Comparison of ENCODE assay signal across 8 cellular contexts in the genomic region with DNA sequence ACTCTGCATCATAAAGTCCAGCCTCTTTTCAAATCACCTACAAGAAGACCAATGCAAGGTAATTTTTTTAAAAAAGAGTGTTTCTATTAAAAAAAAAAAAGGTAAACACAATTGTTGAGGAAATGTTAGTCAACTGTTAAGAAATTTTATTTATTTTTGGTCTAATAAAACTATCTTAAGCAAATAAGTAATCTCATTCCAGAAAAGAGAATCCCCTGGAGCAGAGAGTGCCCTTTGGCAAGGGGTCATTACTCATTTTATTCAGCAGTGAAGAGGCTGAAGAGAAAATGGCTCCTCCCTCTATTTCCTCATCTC.
DNase-seq lines count a peak whose midpoint lies in the region; ATAC-seq and TF ChIP-seq lines count a peak whose summit lies in the region.

No MANE protein-coding gene starts in this region.

- POLR2A ChIA-PET in activated CD4-positive, alpha-beta T cell treated with anti-CD3 and anti-CD28 coated beads for 36 hours (lab: Charles Lee), result interaction anchor here (0.7 to 1.7 kb wide), 8 partner anchors 8 to 304 kb away, joined by 3 to 6 read pairs (median 4); partner anchors contain the start of gene CYCS

- CTCF ChIA-PET in activated CD4-positive, alpha-beta T cell treated with anti-CD3 and anti-CD28 coated beads for 36 hours (lab: Charles Lee), result interaction anchor here (0.6 to 3.9 kb wide), 44 partner anchors 8 to 1274 kb away, joined by 3 to 57 read pairs (median 5); partner anchors contain the start of genes CYCS and OSBPL3

- no peak for TF ChIP-seq CTCF in neural progenitor cell (IDR thresholded peaks at IDR 0.05)

- no peak overlapping the region for H3K4me2 ChIP-seq in neural progenitor cell

- H3K27ac ChIP-seq in neural progenitor cell, result no peak overlapping the region

- no peak overlapping the region for H2AFZ ChIP-seq in neural progenitor cell (replicated peaks)

- intact Hi-C loops in activated CD4-positive, alpha-beta T cell treated with anti-CD3 and anti-CD28 coated beads for 36 hours (cut with DNase I, micrococcal nuclease), result loop anchor here (1.0 to 2.0 kb wide), 16 partner anchors 46 to 305 kb away; partner anchors contain the start of genes OSBPL3 (in 2 of the 2), CYCS (in 1 of the 2) and PALS2 (in 1 of the 2)
- intact Hi-C loops in dendritic cell treated with granulocyte-macrophage colony-stimulating factor and Interleukin-4, amounts not matched to agents 40 ng/mL and 50 ng/mL, for 4 days (cut with micrococcal nuclease), result loop anchor here (1.0 to 5.0 kb wide), 4 partner anchors 9 to 250 kb away; partner anchors contain the start of gene OSBPL3

- H3K4me3 ChIP-seq in neural progenitor cell, result no peak overlapping the region

- no peak for DNase-seq in activated CD4-positive, alpha-beta T cell treated with anti-CD3 and anti-CD28 coated beads for 36 hours
- no peak for DNase-seq in activated CD4-positive, alpha-beta T cell treated with anti-CD3 and anti-CD28 coated beads, Interleukin-2, amount 50 U/mL, for 4 hours
- DNase-seq in NCI-H748 treated with DMSO at 0.1 percent for 48 hours (lab: John Stamatoyannopoulos, UW) (peak; percentile 40), neural progenitor cell (ENCODE audit: low spot score) (no peak), midbrain (lab: John Stamatoyannopoulos, UW) (no peak)
- no peak for DNase-seq in stimulated activated naive B cell treated with anti-CD40 and anti-IgM and Interleukin-4, amounts not matched to agents 10 μg/mL and 1 μg/mL and 100 μg/mL, for 72 hours

- no peak for ATAC-seq in activated CD4-positive, alpha-beta T cell treated with anti-CD3 and anti-CD28 coated beads for 36 hours
- ATAC-seq in stimulated activated naive B cell treated with anti-CD40 and anti-IgM and Interleukin-4, amounts not matched to agents 10 μg/mL and 1 μg/mL and 100 μg/mL, for 72 hours (replicated peaks), result no peak
- no peak for ATAC-seq in GM21515 (IDR thresholded peaks at IDR 0.05; ENCODE audit: unreplicated experiment)

- no peaks in the 10 kb centered on the region for H3K27me3 ChIP-seq in neural progenitor cell

- H3K79me2 ChIP-seq in neural progenitor cell (ENCODE audit: low read depth), result no peaks in the 10 kb centered on the region

- peaks cover 49% of the 10 kb centered on the region for H3K4me1 Mint-ChIP-seq in activated CD4-positive, alpha-beta T cell treated with anti-CD3 and anti-CD28 coated beads for 36 hours
- H3K4me1 Mint-ChIP-seq in dendritic cell treated with granulocyte-macrophage colony-stimulating factor and Interleukin-4, amounts not matched to agents 40 ng/mL and 50 ng/mL, for 4 days (ENCODE audit: low read depth), result peaks cover 31% of the 10 kb centered on the region
- H3K4me1 Mint-ChIP-seq in stimulated activated naive B cell treated with anti-CD40 and anti-IgM and Interleukin-4, amounts not matched to agents 10 μg/mL and 1 μg/mL and 100 μg/mL, for 72 hours, result peaks cover 24 to 35% of the 10 kb centered on the region in 2 donors
- H3K4me1 Mint-ChIP-seq in neural progenitor cell, result peaks cover 16% of the 10 kb centered on the region

- H3K9me3 Mint-ChIP-seq in activated CD4-positive, alpha-beta T cell treated with anti-CD3 and anti-CD28 coated beads for 36 hours (ENCODE audit: low read depth), result no peaks in the 10 kb centered on the region
- H3K9me3 Mint-ChIP-seq in dendritic cell treated with granulocyte-macrophage colony-stimulating factor and Interleukin-4, amounts not matched to agents 40 ng/mL and 50 ng/mL, for 4 days, result no peaks in the 10 kb centered on the region
- H3K9me3 Mint-ChIP-seq in stimulated activated naive B cell treated with anti-CD40 and anti-IgM and Interleukin-4, amounts not matched to agents 10 μg/mL and 1 μg/mL and 100 μg/mL, for 72 hours, result no peaks in the 10 kb centered on the region
- H3K9me3 Mint-ChIP-seq in neural progenitor cell, result no peaks in the 10 kb centered on the region

- H3K4me3 Mint-ChIP-seq in activated CD4-positive, alpha-beta T cell treated with anti-CD3 and anti-CD28 coated beads for 36 hours, result peak overlapping the region; percentile 64
- H3K4me3 Mint-ChIP-seq in dendritic cell treated with granulocyte-macrophage colony-stimulating factor and Interleukin-4, amounts not matched to agents 40 ng/mL and 50 ng/mL, for 4 days, result no peak overlapping the region
- no peak overlapping the region for H3K4me3 Mint-ChIP-seq in stimulated activated naive B cell treated with anti-CD40 and anti-IgM and Interleukin-4, amounts not matched to agents 10 μg/mL and 1 μg/mL and 100 μg/mL, for 72 hours
- no peak overlapping the region for H3K4me3 Mint-ChIP-seq in neural progenitor cell

- H3K27ac Mint-ChIP-seq in activated CD4-positive, alpha-beta T cell treated with anti-CD3 and anti-CD28 coated beads for 36 hours, result peak overlapping the region; percentile 100
- peak overlapping the region; percentile 83 for H3K27ac Mint-ChIP-seq in dendritic cell treated with granulocyte-macrophage colony-stimulating factor and Interleukin-4, amounts not matched to agents 40 ng/mL and 50 ng/mL, for 4 days
- peak overlapping the region; percentile 93 for H3K27ac Mint-ChIP-seq in stimulated activated naive B cell treated with anti-CD40 and anti-IgM and Interleukin-4, amounts not matched to agents 10 μg/mL and 1 μg/mL and 100 μg/mL, for 72 hours
- no peak overlapping the region for H3K27ac Mint-ChIP-seq in neural progenitor cell

- H4K20me1 ChIP-seq in neural progenitor cell (ENCODE audit: low read depth), result no peaks in the 10 kb centered on the region

- H3K9ac ChIP-seq in neural progenitor cell, result no peak overlapping the region

- no peaks in the 10 kb centered on the region for H3K9me3 ChIP-seq in neural progenitor cell (ENCODE audit: low read depth)

- no peaks in the 10 kb centered on the region for H3K36me3 ChIP-seq in neural progenitor cell

- H3F3A ChIP-seq in neural progenitor cell (ENCODE audit: low read depth), result no peaks in the 10 kb centered on the region

- no peaks in the 10 kb centered on the region for H3K4me1 ChIP-seq in neural progenitor cell

- no peaks in the 10 kb centered on the region for H3K27me3 Mint-ChIP-seq in activated CD4-positive, alpha-beta T cell treated with anti-CD3 and anti-CD28 coated beads for 36 hours
- no peaks in the 10 kb centered on the region for H3K27me3 Mint-ChIP-seq in dendritic cell treated with granulocyte-macrophage colony-stimulating factor and Interleukin-4, amounts not matched to agents 40 ng/mL and 50 ng/mL, for 4 days
- H3K27me3 Mint-ChIP-seq in stimulated activated naive B cell treated with anti-CD40 and anti-IgM and Interleukin-4, amounts not matched to agents 10 μg/mL and 1 μg/mL and 100 μg/mL, for 72 hours, result no peaks in the 10 kb centered on the region
- peaks cover 3% of the 10 kb centered on the region for H3K27me3 Mint-ChIP-seq in neural progenitor cell (ENCODE audit: insufficient read depth, low read depth)

- peaks cover 50% of the 10 kb centered on the region for H3K36me3 Mint-ChIP-seq in activated CD4-positive, alpha-beta T cell treated with anti-CD3 and anti-CD28 coated beads for 36 hours (ENCODE audit: low read depth)
- peaks cover 76% of the 10 kb centered on the region for H3K36me3 Mint-ChIP-seq in dendritic cell treated with granulocyte-macrophage colony-stimulating factor and Interleukin-4, amounts not matched to agents 40 ng/mL and 50 ng/mL, for 4 days (ENCODE audit: low read depth)
- H3K36me3 Mint-ChIP-seq in stimulated activated naive B cell treated with anti-CD40 and anti-IgM and Interleukin-4, amounts not matched to agents 10 μg/mL and 1 μg/mL and 100 μg/mL, for 72 hours, result peaks cover 40 to 57% of the 10 kb centered on the region in 2 donors
- peaks cover 4% of the 10 kb centered on the region for H3K36me3 Mint-ChIP-seq in neural progenitor cell
